11 cellular contexts compared by ENCODE assay signal in the genomic region with DNA sequence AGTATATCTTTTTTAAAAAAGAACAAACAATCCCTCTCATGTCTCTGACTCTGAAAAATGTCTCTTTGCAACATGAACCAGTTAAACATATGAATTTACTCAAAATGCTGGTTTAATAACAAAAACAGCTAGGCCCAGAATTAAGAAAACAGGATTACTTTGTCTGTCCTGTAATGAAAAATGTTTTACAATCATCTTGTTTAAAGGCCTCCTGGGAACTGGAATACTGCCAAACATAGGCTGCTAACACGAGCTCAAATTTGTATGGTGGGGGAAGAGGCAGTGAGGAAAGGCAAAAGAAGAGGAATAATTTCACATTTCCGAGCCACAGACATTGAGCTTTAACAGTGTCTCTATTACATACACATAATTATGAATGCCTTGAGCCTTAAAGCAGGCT.
DNase-seq lines count a peak whose midpoint lies in the region; ATAC-seq, FAIRE-seq and TF ChIP-seq lines count a peak whose summit lies in the region.
"Had no signal": no experiment of that assay in that cellular context is flagged by ENCODE, and none has a peak within 500 bp of the region (broad histone marks: within the 10 kb centered on the region; RNA-seq: fewer than 3 reads in every experiment).

No MANE protein-coding gene starts in this region.

- TF ChIP-seq RAD21 in K562 (CRISPR knock-in tag; conservative IDR thresholded peaks at IDR 0.05 in 1 of 2, IDR thresholded peaks at IDR 0.05 in 1 of 2) = no peak

- H3K36me3 ChIP-seq in Karpas-422 (ENCODE audit: insufficient read depth, low read length) = peaks cover 5% of the 10 kb centered on the region
- no peaks in the 10 kb centered on the region for H3K36me3 ChIP-seq in K562 (ENCODE audit: control insufficient read depth, insufficient read depth, low read length)
- no peaks in the 10 kb centered on the region for H3K36me3 ChIP-seq in WERI-Rb-1

- no peaks in the 10 kb centered on the region for H4K20me1 ChIP-seq in Karpas-422 (ENCODE audit: insufficient read depth, low read depth, low read length)
- no peaks in the 10 kb centered on the region for H4K20me1 ChIP-seq in K562 (replicated peaks; ENCODE audit: control insufficient read depth, insufficient read depth, low read length)

- intact Hi-C loops in K562 (cut with micrococcal nuclease) (no loop called here), left colon (cut with DNase I, micrococcal nuclease) (no loop called here)

- peaks cover 85% of the 10 kb centered on the region for H3K79me2 ChIP-seq in Karpas-422 (ENCODE audit: low read length)
- peaks cover 9% of the 10 kb centered on the region for H3K79me2 ChIP-seq in K562 (ENCODE audit: control insufficient read depth, insufficient read depth, low read length)

- POLR2A ChIA-PET in K562 (lab: Yijun Ruan, JAX) = interaction anchor here (0.6 to 2.8 kb wide), 3 partner anchors 8 to 150 kb away, joined by 3 to 14 read pairs (median 3); no protein-coding TSS in a partner anchor

- DNase-seq in AG09309 (ENCODE audit: low read depth) (peak; percentile 56), Karpas-422 (no peak), K562 (ENCODE audit: extremely low read depth in 1 of 4, low spot score in 3 of 4) (peak in 1 of 4 experiments; percentile 73), left colon (peak in 1 of 2 donors; percentile 22), WERI-Rb-1 (no peak), AG08396 (ENCODE audit: low spot score) (no peak)
- DNase-seq: DMS53, NCI-H187 treated with DMSO at 0.1 percent for 48 hours had no signal

- H3K9ac ChIP-seq in Karpas-422 (ENCODE audit: low read length) (no peak overlapping the region), K562 (ENCODE audit: insufficient read depth in 1 of 2, low read depth in 2 of 2, low read length in 2 of 2) (peak overlapping the region in 1 of 2 experiments; percentile 38; a peak in 2 of 4 replicates)

- no TSS peak for BruUV-seq in K562 (replicated peaks; lab: Mats Ljungman, UMichigan)

- CTCF ChIA-PET in K562 (lab: Yijun Ruan, JAX; ENCODE audit: low intra/inter-chr PET ratio) = no interaction called here

- no peak for TF ChIP-seq POLR2A in K562 (conservative IDR thresholded peaks at IDR 0.05)

- H3K9me2 ChIP-seq in Karpas-422 (replicated peaks; ENCODE audit: insufficient read depth, low read length) = no peaks in the 10 kb centered on the region

- 41% methylated on average over 2 of the region's 2 CpGs for WGBS in K562 (ENCODE audit: insufficient coverage, low coverage, missing lambda C conversion rate)

- H3K4me3 ChIP-seq in AG09309 (ENCODE audit: control insufficient read depth, low read depth, low read length) (no peak overlapping the region), Karpas-422 (ENCODE audit: low read length) (no peak overlapping the region), K562 (no peak overlapping the region), WERI-Rb-1 (ENCODE audit: low read depth, low read length) (no peak overlapping the region)

- in situ Hi-C loops in K562 (cut with MboI) = loop anchor here (25.0 kb wide), 1 partner anchor 438 kb away; no protein-coding TSS in a partner anchor

- H3K4me2 ChIP-seq in Karpas-422 (ENCODE audit: low read depth, low read length, poor library complexity, severe bottlenecking) (no peak overlapping the region), K562 (ENCODE audit: insufficient read depth, low read length) (no peak overlapping the region)

- H3K27me3 ChIP-seq in Karpas-422 (ENCODE audit: low read length) = no peaks in the 10 kb centered on the region
- H3K27me3 ChIP-seq in K562 (ENCODE audit: control insufficient read depth in 2 of 2, insufficient read depth in 2 of 2, low read length in 2 of 2) = no peaks in the 10 kb centered on the region
- H3K27me3 ChIP-seq in WERI-Rb-1 (ENCODE audit: insufficient read depth, low read depth, severe bottlenecking) = no peaks in the 10 kb centered on the region

- H3K9me3 ChIP-seq in Karpas-422 (ENCODE audit: low read length) (peaks cover 3% of the 10 kb centered on the region; the same call in 1 of the 2 replicates), K562 (replicated peaks; ENCODE audit: control insufficient read depth, insufficient read depth, low read depth, low read length) (no peaks in the 10 kb centered on the region), WERI-Rb-1 (ENCODE audit: severe bottlenecking) (no peaks in the 10 kb centered on the region)

- TF ChIP-seq CTCF in AG09309 (IDR thresholded peaks at IDR 0.05; ENCODE audit: control insufficient read depth, insufficient read depth, low read depth, low read length, missing control alignments) (no peak), K562 (IDR thresholded peaks at IDR 0.05 in 2 of 3, conservative IDR thresholded peaks at IDR 0.05 in 1 of 3; ENCODE audit: insufficient read depth in 2 of 3, low read depth in 1 of 3, low read length in 3 of 3) (no peak), WERI-Rb-1 (IDR thresholded peaks at IDR 0.05; ENCODE audit: low read depth, low read length) (no peak)

- peak; percentile 28; the same call in 1 of the 3 replicates for ATAC-seq in K562
- peak; percentile 76 for ATAC-seq in left colon
- ATAC-seq in HG03097 (IDR thresholded peaks at IDR 0.05; ENCODE audit: low FRiP score, unreplicated experiment) = no peak
- ATAC-seq in GM21619 (IDR thresholded peaks at IDR 0.05; ENCODE audit: unreplicated experiment) = no peak
- ATAC-seq: esophagus mucosa had no signal

- no peak for TF ChIP-seq EP300 in K562 (IDR thresholded peaks at IDR 0.05; ENCODE audit: low read length)

- H3K9me1 ChIP-seq in K562 (ENCODE audit: control insufficient read depth, insufficient read depth, low read length) = no peaks in the 10 kb centered on the region

- peak overlapping the region; percentile 37 for H3K27ac ChIP-seq in Karpas-422 (ENCODE audit: low read length)
- peak overlapping the region; percentile 14; the same call in 2 of the 3 replicates for H3K27ac ChIP-seq in K562 (ENCODE audit: extremely low read depth, low read depth, low read length)
- no peak overlapping the region for H3K27ac ChIP-seq in WERI-Rb-1

- no peak overlapping the region for H2AFZ ChIP-seq in Karpas-422 (ENCODE audit: low read length)
- 0 out of 2 replicates have a peak overlapping the region, but pooled peaks have one; percentile 1 for H2AFZ ChIP-seq in K562 (ENCODE audit: low read depth, low read length)

- H3K4me1 ChIP-seq in Karpas-422 (ENCODE audit: low read length) (peaks cover 23% of the 10 kb centered on the region), K562 (replicated peaks in 1 of 2; ENCODE audit: control insufficient read depth in 2 of 2, insufficient read depth in 2 of 2, low read length in 2 of 2) (peaks cover 0 to 22% of the 10 kb centered on the region in 2 experiments; a peak in 3 of 5 replicates)

- no peak for FAIRE-seq in K562 (lab: Jason Lieb, UNC)

TF ChIP-seq in K562, 482 proteins besides CTCF, POLR2A, EP300 and RAD21:
- TF ChIP-seq SMARCC2 (IDR thresholded peaks at IDR 0.05; ENCODE audit: low read depth) = peak; percentile 21; the same call in 1 of the 2 replicates
- TF ChIP-seq NFIC (IDR thresholded peaks at IDR 0.05) = peak; percentile 92
- TF ChIP-seq HDAC6 (IDR thresholded peaks at IDR 0.05; ENCODE audit: low read depth, low read length) = no peak

Comparison
In these comparisons a context has a peak if more than half of its experiments do, and no peak if none do; other contexts are left out.
1. ATAC-seq: peak in K562 (single experiment) and left colon (single experiment); none in HG03097 (single experiment) and GM21619 (single experiment).